ENCODE assay signal across 10 cellular contexts in the genomic region with DNA sequence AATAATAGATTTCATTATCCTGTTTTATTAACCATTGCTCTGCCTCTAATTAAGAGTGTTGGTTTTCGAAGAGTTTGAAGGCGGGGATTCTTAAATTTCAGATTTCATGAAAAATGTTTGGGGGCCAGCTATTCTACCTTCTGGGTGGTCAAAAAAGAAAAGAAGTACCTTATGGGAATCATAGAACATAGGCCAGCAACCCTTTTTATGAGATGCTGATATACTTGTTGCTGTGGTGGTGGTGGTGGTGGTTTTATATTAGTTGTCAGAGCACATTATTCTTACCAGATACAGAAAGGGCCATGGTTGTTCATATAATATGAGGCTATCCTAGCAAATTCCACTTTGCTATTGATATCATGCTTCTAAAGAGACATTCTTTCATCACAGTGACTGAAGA. TPM values are rescaled to one million over a fixed set of nuclear protein-coding genes. Genes with fewer than 3 reads are reported as not detected.
DNase-seq lines count a peak whose midpoint lies in the region; ATAC-seq lines count a peak whose summit lies in the region.
"Had no signal": no experiment of that assay in that cellular context is flagged by ENCODE, and none has a peak within 500 bp of the region (broad histone marks: within the 10 kb centered on the region; RNA-seq: fewer than 3 reads in every experiment).

No MANE protein-coding gene starts in this region.

- no peaks in the 10 kb centered on the region for H3K9me3 Mint-ChIP-seq in activated naive CD8-positive, alpha-beta T cell (ENCODE audit: low read depth)
- no peaks in the 10 kb centered on the region for H3K9me3 Mint-ChIP-seq in naive thymus-derived CD8-positive, alpha-beta T cell

- H3K27ac ChIP-seq in ACC112 (ENCODE audit: low read depth, low read length) (peak overlapping the region; percentile 91; the same call in 1 of the 2 replicates), GM23248 (peak overlapping the region; percentile 98)

- peak overlapping the region; percentile 98 for H3K4me2 ChIP-seq in GM23248 (ENCODE audit: unreplicated experiment)

- no peaks in the 10 kb centered on the region for H3K27me3 ChIP-seq in ACC112 (ENCODE audit: insufficient read depth, low read length)
- no peaks in the 10 kb centered on the region for H3K27me3 ChIP-seq in GM23248 (replicated peaks; ENCODE audit: insufficient read depth)
- H3K27me3 ChIP-seq: BE2C had no signal

- H3F3A ChIP-seq in GM23248 (ENCODE audit: insufficient read depth): peaks cover 24% of the 10 kb centered on the region

- no peaks in the 10 kb centered on the region for H4K20me1 ChIP-seq in GM23248 (ENCODE audit: insufficient read depth)

- in situ Hi-C loops in GM23248 (cut with MboI): no loop called here

- DNase-seq in GM23248 (no peak), ureter (ENCODE audit: low spot score) (no peak)
- DNase-seq in naive thymus-derived CD8-positive, alpha-beta T cell: no peak
- no peak for DNase-seq in stimulated activated CD4-positive, alpha-beta T cell treated with anti-CD3 and anti-CD28 coated beads, Interleukin-4, amount 100 ng/mL, for 24 hours
- DNase-seq: BE2C; stimulated activated CD4-positive, alpha-beta T cell treated with anti-CD3 and anti-CD28 coated beads, Interleukin-12 subunit alpha, Interleukin-12 subunit beta, amount 100 ng/mL, for 4 hours had no signal

- peaks cover 44% of the 10 kb centered on the region for H3K4me1 ChIP-seq in ACC112 (ENCODE audit: control insufficient read depth, insufficient read depth, low read length, unreplicated experiment)
- peaks cover 42% of the 10 kb centered on the region for H3K4me1 ChIP-seq in GM23248 (ENCODE audit: insufficient read depth)
- H3K4me1 ChIP-seq: BE2C had no signal

- no peak for ATAC-seq in naive thymus-derived CD8-positive, alpha-beta T cell
- ATAC-seq in HG03097 (IDR thresholded peaks at IDR 0.05; ENCODE audit: low FRiP score, unreplicated experiment): no peak
- no peak for ATAC-seq in HG02623 (IDR thresholded peaks at IDR 0.05; ENCODE audit: unreplicated experiment)

- H3K4me3 ChIP-seq in ACC112 (ENCODE audit: low read depth, low read length) (peak overlapping the region; percentile 90), GM23248 (peak overlapping the region; percentile 83)

- peak overlapping the region; percentile 96 for H3K27ac Mint-ChIP-seq in activated naive CD8-positive, alpha-beta T cell
- peak overlapping the region in 9 of 10 donors; percentile 42 to 97 (median 82) for H3K27ac Mint-ChIP-seq in naive thymus-derived CD8-positive, alpha-beta T cell

- H3K36me3 Mint-ChIP-seq in activated naive CD8-positive, alpha-beta T cell: peaks cover 3% of the 10 kb centered on the region
- peaks cover 0 to 19% (median 0%) of the 10 kb centered on the region in 3 donors for H3K36me3 Mint-ChIP-seq in naive thymus-derived CD8-positive, alpha-beta T cell

- H3K36me3 ChIP-seq in ACC112 (ENCODE audit: insufficient read depth, low read length) (no peaks in the 10 kb centered on the region), GM23248 (ENCODE audit: low read depth) (no peaks in the 10 kb centered on the region)
- H3K36me3 ChIP-seq: BE2C had no signal

- peaks cover 84% of the 10 kb centered on the region for H3K79me2 ChIP-seq in ACC112 (ENCODE audit: control insufficient read depth, insufficient read depth, low read length, unreplicated experiment)
- H3K79me2 ChIP-seq in GM23248 (ENCODE audit: insufficient read depth): peaks cover 83% of the 10 kb centered on the region

- H3K27me3 Mint-ChIP-seq in activated naive CD8-positive, alpha-beta T cell: no peaks in the 10 kb centered on the region
- H3K27me3 Mint-ChIP-seq in naive thymus-derived CD8-positive, alpha-beta T cell: no peaks in the 10 kb centered on the region

- peak overlapping the region; percentile 95 for H3K9ac ChIP-seq in GM23248

- H3K4me1 Mint-ChIP-seq in activated naive CD8-positive, alpha-beta T cell (ENCODE audit: low read depth): peaks cover 76% of the 10 kb centered on the region
- H3K4me1 Mint-ChIP-seq in naive thymus-derived CD8-positive, alpha-beta T cell: peaks cover 30 to 81% (median 70%) of the 10 kb centered on the region in 4 donors

- 92 to 99% methylated on average over 2 of the region's 2 CpGs for WGBS in GM23248 (ENCODE audit: low coverage in 1 of 2, low lambda C conversion rate in 2 of 2, missing lambda C conversion rate in 2 of 2), 2 experiments

- H3K9me2 ChIP-seq in GM23248 (ENCODE audit: insufficient read depth): no peaks in the 10 kb centered on the region

- H2AFZ ChIP-seq in ACC112 (ENCODE audit: low read length, unreplicated experiment): no peak overlapping the region
- H2AFZ ChIP-seq in GM23248: no peak overlapping the region

- POLR2A ChIA-PET in naive thymus-derived CD8-positive, alpha-beta T cell (lab: Charles Lee): interaction anchor here (0.6 to 7.7 kb wide), 3 partner anchors 26 to 41 kb away, joined by 4 to 254 read pairs (median 4); a partner anchor contains a TSS

- no peaks in the 10 kb centered on the region for H3K9me3 ChIP-seq in GM23248 (ENCODE audit: low read depth)
- H3K9me3 ChIP-seq: BE2C had no signal

- H3K4me3 Mint-ChIP-seq in activated naive CD8-positive, alpha-beta T cell: peak overlapping the region; percentile 96
- peak overlapping the region; percentile 59 to 99 (median 83) for H3K4me3 Mint-ChIP-seq in naive thymus-derived CD8-positive, alpha-beta T cell

RNA-seq across cellular contexts. Expression of a gene that starts 4.4 kb away (rescaled TPM):
- 16.5 and 29.6 TPM in 2 replicates for total RNA-seq in GM23248 (2014; rRNA removed; shearing (Covaris generic))
- polyA plus RNA-seq in GM23248 (2016; fragmentation: Nextera tagmentation; extraction: Ambion mirVana): 30.4 and 34.8 TPM in 2 replicates
- total RNA-seq in naive thymus-derived CD8-positive, alpha-beta T cell: 100 to 1,000 TPM; 198 to 212 TPM
- 10 to 100 TPM; 15.7 to 70.4 (median 26.3) TPM for polyA plus RNA-seq in naive thymus-derived CD8-positive, alpha-beta T cell
- total RNA-seq in ureter: 91.7 TPM

RNA-seq across cellular contexts. Expression of a gene that starts 38.5 kb away (rescaled TPM):
- 80.7 and 99.5 TPM in 2 replicates for total RNA-seq in GM23248 (2014; rRNA removed; shearing (Covaris generic))
- 205 and 208 TPM in 2 replicates for polyA plus RNA-seq in GM23248 (2016; fragmentation: Nextera tagmentation; extraction: Ambion mirVana)
- total RNA-seq in naive thymus-derived CD8-positive, alpha-beta T cell: 100 to 1,000 TPM; 149 to 166 TPM
- polyA plus RNA-seq in naive thymus-derived CD8-positive, alpha-beta T cell: 100 to 1,000 TPM; 106 to 155 (median 128) TPM
- 137 TPM for total RNA-seq in ureter
